In the genomic region with DNA sequence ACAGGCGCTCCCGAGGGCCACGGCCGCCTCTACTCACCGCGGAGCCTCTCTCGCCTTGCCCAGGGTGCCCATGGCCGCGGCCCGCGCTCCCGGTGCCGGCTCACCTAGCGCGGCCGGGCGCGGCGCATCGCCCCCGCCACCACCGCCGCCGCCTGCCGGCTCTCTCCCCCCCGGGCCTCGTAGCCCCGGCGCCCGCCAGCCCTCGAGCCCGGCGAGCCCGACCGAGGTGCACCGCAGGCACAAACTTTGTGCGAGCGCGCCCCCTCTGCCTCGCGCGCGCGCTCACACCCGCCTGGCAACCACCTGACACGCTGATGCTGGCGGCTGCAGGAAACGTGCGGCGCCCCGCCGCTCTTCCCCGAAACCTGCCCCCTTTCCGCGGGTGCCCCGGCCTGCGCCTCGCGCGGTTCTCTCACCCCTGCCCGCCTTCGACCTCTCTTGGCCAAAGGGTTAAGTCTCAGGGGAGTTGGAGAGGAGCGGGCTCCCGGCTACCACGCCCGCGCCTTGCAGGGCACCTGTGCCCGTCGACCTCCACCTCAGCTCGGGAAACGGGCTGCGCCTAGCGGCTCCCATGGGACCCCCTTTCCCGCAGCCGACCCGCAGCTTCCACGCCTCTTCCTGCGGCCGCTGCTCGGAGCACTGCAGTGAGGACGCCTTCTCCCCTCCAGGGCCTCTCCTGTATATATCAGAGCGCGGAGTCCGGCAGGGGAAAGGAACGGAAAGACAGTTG, we compare ENCODE assay signal across 8 cellular contexts. TPM values are rescaled to one million over a fixed set of nuclear protein-coding genes. Genes with fewer than 3 reads are reported as not detected.
A peak's percentile ranks its signal among the peaks of the same experiment; 100 is the strongest.
DNase-seq lines count a peak whose midpoint lies in the region; ATAC-seq, FAIRE-seq and TF ChIP-seq lines count a peak whose summit lies in the region.

TSS of gene RASGRP1 (minus strand) at position 258 of the 730 bp plus-strand sequence. CDS start at position 72, 186 bp downstream.

- H3K4me1 ChIP-seq in aorta (ENCODE audit: control insufficient read depth in 1 of 2, insufficient read depth in 2 of 2, low read length in 2 of 2) = no peaks in the 10 kb centered on the region

- peak; percentile 80 to 91 (median 86) for DNase-seq in CD4-positive, alpha-beta T cell
- DNase-seq in GM19239 (ENCODE audit: insufficient read length, low spot score) = peak; percentile 69
- peak; percentile 90 for DNase-seq in activated naive CD4-positive, alpha-beta T cell treated with anti-CD3 and anti-CD28 coated beads, Interleukin-2, amount 10 ng/mL, durations not matched to agents 7 days and 5 days
- peak; percentile 67 for DNase-seq in left cardiac atrium
- no peak for DNase-seq in renal cortical epithelial cell (ENCODE audit: low read depth)
- DNase-seq in aorta = peak; percentile 72 to 91

- H3K27ac Mint-ChIP-seq in CD4-positive, alpha-beta T cell = peak within 1 kb of the TSS; percentile 93
- H3K27ac Mint-ChIP-seq in activated naive CD4-positive, alpha-beta T cell treated with anti-CD3 and anti-CD28 coated beads, Interleukin-2, amount 10 ng/mL, durations not matched to agents 7 days and 5 days = peak within 1 kb of the TSS; percentile 96

- peak; percentile 63 for FAIRE-seq in GM19239 (lab: Jason Lieb, UNC)

- no peaks in the 10 kb centered on the region for H3K27me3 Mint-ChIP-seq in CD4-positive, alpha-beta T cell
- H3K27me3 Mint-ChIP-seq in activated naive CD4-positive, alpha-beta T cell treated with anti-CD3 and anti-CD28 coated beads, Interleukin-2, amount 10 ng/mL, durations not matched to agents 7 days and 5 days = no peaks in the 10 kb centered on the region

- CTCF ChIA-PET in CD4-positive, alpha-beta T cell (lab: Charles Lee) = interaction anchor here (1.0 to 7.3 kb wide), 47 partner anchors 10 to 143 kb away, joined by 3 to 247 read pairs (median 6); partner anchors contain the start of gene FAM98B
- CTCF ChIA-PET in activated naive CD4-positive, alpha-beta T cell treated with anti-CD3 and anti-CD28 coated beads, Interleukin-2, amount 10 ng/mL, durations not matched to agents 7 days and 5 days (lab: Charles Lee) = interaction anchor here (1.0 to 11.1 kb wide), 26 partner anchors 9 to 132 kb away, joined by 3 to 341 read pairs (median 8); no protein-coding TSS in a partner anchor

- H3K27me3 ChIP-seq in CD4-positive, alpha-beta T cell (ENCODE audit: control insufficient read depth, insufficient read depth, low read length) = no peaks in the 10 kb centered on the region
- H3K27me3 ChIP-seq in aorta (ENCODE audit: control insufficient read depth in 1 of 2, insufficient read depth in 2 of 2, low read length in 1 of 2) = no peaks in the 10 kb centered on the region

- peaks cover 42% of the 10 kb centered on the region for H3K36me3 Mint-ChIP-seq in CD4-positive, alpha-beta T cell (ENCODE audit: low read depth)
- peaks cover 47% of the 10 kb centered on the region for H3K36me3 Mint-ChIP-seq in activated naive CD4-positive, alpha-beta T cell treated with anti-CD3 and anti-CD28 coated beads, Interleukin-2, amount 10 ng/mL, durations not matched to agents 7 days and 5 days

- H3K9me3 Mint-ChIP-seq in CD4-positive, alpha-beta T cell = no peaks in the 10 kb centered on the region
- peaks cover 10% of the 10 kb centered on the region for H3K9me3 Mint-ChIP-seq in activated naive CD4-positive, alpha-beta T cell treated with anti-CD3 and anti-CD28 coated beads, Interleukin-2, amount 10 ng/mL, durations not matched to agents 7 days and 5 days

- no peaks in the 10 kb centered on the region for H3K36me3 ChIP-seq in aorta (ENCODE audit: control insufficient read depth in 1 of 2, insufficient read depth in 2 of 2, low read length in 1 of 2)

- peak; percentile 67 for TF ChIP-seq POLR2A in Raji (IDR thresholded peaks at IDR 0.05; ENCODE audit: insufficient read depth, low read depth, low read length)

- ATAC-seq in CD4-positive, alpha-beta T cell (ENCODE audit: poor library complexity) = peak; percentile 74
- ATAC-seq in HG03439 (IDR thresholded peaks at IDR 0.05; ENCODE audit: unreplicated experiment) = peak; percentile 59
- peak; percentile 89 to 92 for ATAC-seq in left cardiac atrium
- ATAC-seq in aorta (ENCODE audit: low FRiP score) = peak; percentile 88

- intact Hi-C loops in CD4-positive, alpha-beta T cell (cut with DNase I, micrococcal nuclease) = loop anchor here (1.0 to 5.0 kb wide), 5 partner anchors 37 to 119 kb away; no protein-coding TSS in a partner anchor
- intact Hi-C loops in left cardiac atrium (cut with DNase I) (loop anchor here (2.0 to 10.0 kb wide), 4 partner anchors 60 to 113 kb away; no protein-coding TSS in a partner anchor), aorta (cut with DNase I) (loop anchor here in 1 of 2 donors (5.0 kb wide), 2 partner anchors 87 to 123 kb away; no protein-coding TSS in a partner anchor)

- POLR2A ChIA-PET in CD4-positive, alpha-beta T cell (lab: Charles Lee) = interaction anchor here (0.6 to 9.3 kb wide), 31 partner anchors 10 to 1981 kb away, joined by 3 to 277 read pairs (median 7); no protein-coding TSS in a partner anchor

- peak within 1 kb of the TSS; percentile 98 for H3K4me3 Mint-ChIP-seq in CD4-positive, alpha-beta T cell
- H3K4me3 Mint-ChIP-seq in activated naive CD4-positive, alpha-beta T cell treated with anti-CD3 and anti-CD28 coated beads, Interleukin-2, amount 10 ng/mL, durations not matched to agents 7 days and 5 days = peak within 1 kb of the TSS; percentile 77

- H3K27ac ChIP-seq in CD4-positive, alpha-beta T cell (ENCODE audit: low read depth, low read length) = peak within 1 kb of the TSS; percentile 93
- no peak within 1 kb of the TSS for H3K27ac ChIP-seq in aorta (ENCODE audit: low read depth in 1 of 2, low read length in 2 of 2)

- 6 to 8% methylated on average over 56 to 85 of the region's 85 CpGs for WGBS in aorta, 2 donors

- H3K4me3 ChIP-seq in aorta (ENCODE audit: low read length in 2 of 2) = peak within 1 kb of the TSS; percentile 60 to 68

- no peaks in the 10 kb centered on the region for H3K9me3 ChIP-seq in CD4-positive, alpha-beta T cell (ENCODE audit: control insufficient read depth, low read length)
- no peaks in the 10 kb centered on the region for H3K9me3 ChIP-seq in aorta (ENCODE audit: control insufficient read depth, low read length)

- H3K4me1 Mint-ChIP-seq in CD4-positive, alpha-beta T cell (ENCODE audit: low read depth) = peaks cover 69% of the 10 kb centered on the region
- peaks cover 54% of the 10 kb centered on the region for H3K4me1 Mint-ChIP-seq in activated naive CD4-positive, alpha-beta T cell treated with anti-CD3 and anti-CD28 coated beads, Interleukin-2, amount 10 ng/mL, durations not matched to agents 7 days and 5 days

- no peak for TF ChIP-seq CTCF in CD4-positive, alpha-beta T cell (IDR thresholded peaks at IDR 0.05)

RNA-seq across cellular contexts. Expression of gene RASGRP1, which starts in this region (rescaled TPM):
- total RNA-seq in CD4-positive, alpha-beta T cell = 10 to 100 TPM; 66.6 to 69.7 TPM
- total RNA-seq in left cardiac atrium (1 to 10 TPM; 1.0 to 1.6 TPM), renal cortical epithelial cell (12.1 and 16.3 TPM in 2 replicates), aorta (1 to 10 TPM; 1.5 to 3.1 TPM)
- under 1 TPM in 1 of 2 donors, not detected in 1; 0.50 TPM for polyA plus RNA-seq in aorta
